10 cellular contexts compared by ENCODE assay signal in the genomic region with DNA sequence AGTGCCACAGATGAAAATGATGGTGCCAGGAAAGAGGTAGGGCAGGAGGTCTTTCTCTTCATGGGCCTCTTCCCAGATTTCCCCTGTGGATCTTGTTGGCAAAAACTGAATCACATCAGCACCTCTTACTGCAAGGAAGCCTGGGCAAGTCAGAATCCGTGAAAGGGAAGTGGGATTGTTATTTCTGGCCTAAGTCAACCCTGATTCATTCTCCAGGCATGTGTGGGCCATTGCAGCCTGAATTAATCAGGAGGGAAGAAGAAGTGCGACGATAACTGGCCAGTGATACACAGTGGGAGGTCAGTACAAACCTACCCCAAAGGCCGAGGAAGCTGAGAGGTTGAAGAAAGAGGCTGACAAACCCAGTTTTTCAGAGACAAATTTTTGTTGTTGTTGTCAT. TPM values are rescaled to one million over a fixed set of nuclear protein-coding genes. Genes with fewer than 3 reads are reported as not detected.
DNase-seq lines count a peak whose midpoint lies in the region; ATAC-seq and TF ChIP-seq lines count a peak whose summit lies in the region.
"Had no signal": no experiment of that assay in that cellular context is flagged by ENCODE, and none has a peak within 500 bp of the region (broad histone marks: within the 10 kb centered on the region; RNA-seq: fewer than 3 reads in every experiment).

No MANE protein-coding gene starts in this region.

- H3K4me3 Mint-ChIP-seq in activated T-cell treated with anti-CD3 and anti-CD28 coated beads, Interleukin-2, amount 50 U/mL, for 24 hours = no peak overlapping the region

- peaks cover 8% of the 10 kb centered on the region for H3K9me3 Mint-ChIP-seq in activated T-cell treated with anti-CD3 and anti-CD28 coated beads, Interleukin-2, amount 50 U/mL, for 24 hours

- no peak overlapping the region for H3K4me3 ChIP-seq in brain microvascular endothelial cell (ENCODE audit: low read depth, low read length)
- H3K4me3 ChIP-seq in vagina = no peak overlapping the region

- no peak for ATAC-seq in GM19397 (IDR thresholded peaks at IDR 0.05; ENCODE audit: unreplicated experiment)

- intact Hi-C loops in vagina (cut with DNase I) = no loop called here

- H3K4me1 Mint-ChIP-seq in activated T-cell treated with anti-CD3 and anti-CD28 coated beads, Interleukin-2, amount 50 U/mL, for 24 hours (ENCODE audit: low read depth) = peaks cover 75% of the 10 kb centered on the region

- no peaks in the 10 kb centered on the region for H3K9me3 ChIP-seq in vagina
- H3K9me3 ChIP-seq: Caco-2 had no signal

- DNase-seq in activated T-cell treated with anti-CD3 and anti-CD28 coated beads, Interleukin-2, amount 50 U/mL, for 48 hours = peak; percentile 12 to 16
- no peak for DNase-seq in activated T-cell treated with anti-CD3 and anti-CD28 coated beads, Interleukin-2, amount 50 U/mL, for 24 hours
- DNase-seq in brain microvascular endothelial cell = peak; percentile 93
- peak; percentile 97 for DNase-seq in kidney tubule cell (ENCODE audit: low spot score)
- peak in 1 of 2 donors; percentile 85 for DNase-seq in vagina (ENCODE audit: extremely low spot score in 2 of 2)
- DNase-seq in midbrain (lab: John Stamatoyannopoulos, UW) = no peak
- no peak for DNase-seq in NCI-H146 (lab: John Stamatoyannopoulos, UW)
- DNase-seq: Caco-2, NCI-H748 treated with DMSO at 0.1 percent for 48 hours had no signal

- no peaks in the 10 kb centered on the region for H3K4me1 ChIP-seq in vagina
- H3K4me1 ChIP-seq: Caco-2 had no signal

- H3K27ac ChIP-seq in brain microvascular endothelial cell = peak overlapping the region; percentile 46
- peak overlapping the region; percentile 39 for H3K27ac ChIP-seq in vagina

- in situ Hi-C loops in brain microvascular endothelial cell (cut with HindIII; ENCODE audit: low pct_ligation_motif_present, low sequenced_read_pairs) = no loop called here

- TF ChIP-seq CTCF in brain microvascular endothelial cell (IDR thresholded peaks at IDR 0.05; ENCODE audit: low read depth, low read length, missing control alignments) (no peak), vagina (IDR thresholded peaks at IDR 0.05) (no peak)

- H3K36me3 ChIP-seq in brain microvascular endothelial cell (replicated peaks) (no peaks in the 10 kb centered on the region), vagina (no peaks in the 10 kb centered on the region)

- no peaks in the 10 kb centered on the region for H3K27me3 Mint-ChIP-seq in activated T-cell treated with anti-CD3 and anti-CD28 coated beads, Interleukin-2, amount 50 U/mL, for 24 hours

- H3K27me3 ChIP-seq in brain microvascular endothelial cell (replicated peaks) (no peaks in the 10 kb centered on the region), vagina (no peaks in the 10 kb centered on the region)

- H3K36me3 Mint-ChIP-seq in activated T-cell treated with anti-CD3 and anti-CD28 coated beads, Interleukin-2, amount 50 U/mL, for 24 hours (ENCODE audit: low read depth) = no peaks in the 10 kb centered on the region

- no peak overlapping the region for H3K27ac Mint-ChIP-seq in activated T-cell treated with anti-CD3 and anti-CD28 coated beads, Interleukin-2, amount 50 U/mL, for 24 hours

- no peak for TF ChIP-seq POLR2A in vagina (IDR thresholded peaks at IDR 0.05)

RNA-seq across cellular contexts. Expression of a gene that starts 17.9 kb away (rescaled TPM):
- 24.6 TPM for total RNA-seq in vagina

RNA-seq across cellular contexts. Expression of a gene that starts 27.3 kb away (rescaled TPM):
- total RNA-seq in vagina = 64.1 TPM

Comparison
In these comparisons a context has a peak if more than half of its experiments do, and no peak if none do; other contexts are left out.
1. DNase-seq: peak in activated T-cell treated with anti-CD3 and anti-CD28 coated beads, Interleukin-2, amount 50 U/mL, for 48 hours (2 of 2), brain microvascular endothelial cell (single experiment) and kidney tubule cell (single experiment); none in activated T-cell treated with anti-CD3 and anti-CD28 coated beads, Interleukin-2, amount 50 U/mL, for 24 hours (single experiment), midbrain (single experiment) and NCI-H146 (single experiment).